8 cellular contexts compared by ENCODE assay signal in genomic region chr19:3154957-3155736, GRCh38. TPM values are rescaled to one million over a fixed set of nuclear protein-coding genes. Genes with fewer than 3 reads are reported as not detected.
DNase-seq lines count a peak whose midpoint lies in the region; ATAC-seq and TF ChIP-seq lines count a peak whose summit lies in the region.

No MANE protein-coding gene starts in this region.

- in situ Hi-C loops in GM13977 (cut with MboI; ENCODE audit: low pct_unique_long_range_greater_than_20kb, low sequenced_read_pairs, unreplicated experiment), result no loop called here

- ATAC-seq in HG03139 (IDR thresholded peaks at IDR 0.05; ENCODE audit: unreplicated experiment), result peak; percentile 53
- ATAC-seq in T-cell (replicated peaks in 1 of 4), result peak; percentile 83 to 94 (median 88)
- ATAC-seq in HG03521 (IDR thresholded peaks at IDR 0.05; ENCODE audit: unreplicated experiment), result no peak

- peaks cover 0 to 12% (median 8%) of the 10 kb centered on the region in 3 donors for H3K4me1 Mint-ChIP-seq in T-cell

- DNase-seq in GM13977 (ENCODE audit: low spot score) (peak; percentile 85), T-cell (peak in 33 of 34 experiments; percentile 49 to 83 (median 75)), islet precursor cell (peak; percentile 95), NCI-H187 (lab: John Stamatoyannopoulos, UW) (no peak)
- peak; percentile 67 to 86 (median 77) for DNase-seq in stimulated activated CD4-positive, alpha-beta T cell treated with anti-CD3 and anti-CD28 coated beads, TNF-alpha, amount 100 ng/mL, for 24 hours (ENCODE audit: low read depth in 3 of 3)

- CTCF ChIA-PET in T-cell (lab: Charles Lee), result no interaction called here

- POLR2A ChIA-PET in T-cell (lab: Charles Lee), result no interaction called here

- no peak overlapping the region for H3K27ac Mint-ChIP-seq in T-cell

- H3K27me3 Mint-ChIP-seq in T-cell, result no peaks in the 10 kb centered on the region

- peaks cover 0 to under 1% (median under 1%) of the 10 kb centered on the region in 3 donors for H3K9me3 Mint-ChIP-seq in T-cell

- peak overlapping the region in 2 of 3 donors; percentile 59 to 69 for H3K4me3 Mint-ChIP-seq in T-cell

- WGBS in adipose tissue, 3 donors, result 40 to 57% (median 44%) methylated on average over 19 to 21 of the region's 21 CpGs

- peak overlapping the region; percentile 24 for H3K27ac ChIP-seq in adipose tissue (ENCODE audit: low read depth, low read length)

- TF ChIP-seq CTCF in GM13977 (IDR thresholded peaks at IDR 0.05; ENCODE audit: extremely low read depth, insufficient read depth, missing control alignments), result no peak

- peaks cover 2% of the 10 kb centered on the region for H3K36me3 Mint-ChIP-seq in T-cell

RNA-seq across cellular contexts. Expression of gene GNA15, which starts 19.3 kb away (rescaled TPM):
- total RNA-seq in T-cell, result 10 to 100 TPM in 1 of 5 donors, 1 to 10 TPM in 4; 1.8 to 13.2 (median 2.8) TPM
- polyA plus RNA-seq in adipose tissue, result 1 to 10 TPM in 2 of 3 donors, under 1 TPM in 1; 0.86 to 8.5 (median 6.9) TPM

RNA-seq across cellular contexts. Expression of gene S1PR4, which starts 23.4 kb away (rescaled TPM):
- 100 to 1,000 TPM in 3 of 5 donors, 10 to 100 TPM in 2; 77.0 to 345 (median 324) TPM for total RNA-seq in T-cell
- polyA plus RNA-seq in adipose tissue, result 1 to 10 TPM; 1.5 to 8.3 (median 8.2) TPM

RNA-seq across cellular contexts. Expression of gene NCLN, which starts 30.6 kb away (rescaled TPM):
- total RNA-seq in T-cell, result 10 to 100 TPM; 47.2 to 69.5 (median 61.0) TPM
- polyA plus RNA-seq in adipose tissue, result 10 to 100 TPM; 26.3 to 51.8 (median 37.5) TPM

Comparison
In these comparisons a context has a peak if more than half of its experiments do, and no peak if none do; other contexts are left out.
1. DNase-seq: peak in GM13977 (single experiment), T-cell (33 of 34), islet precursor cell (single experiment) and stimulated activated CD4-positive, alpha-beta T cell treated with anti-CD3 and anti-CD28 coated beads, TNF-alpha, amount 100 ng/mL, for 24 hours (3 of 3); none in NCI-H187 (0 of 2).